Comparison of ENCODE assay signal across 9 cellular contexts in genomic region chr6:37083243-37084138, GRCh38.
DNase-seq lines count a peak whose midpoint lies in the region; ATAC-seq, FAIRE-seq and TF ChIP-seq lines count a peak whose summit lies in the region.
"Had no signal": no experiment of that assay in that cellular context is flagged by ENCODE, and none has a peak within 500 bp of the region (broad histone marks: within the 10 kb centered on the region; RNA-seq: fewer than 3 reads in every experiment).

No MANE protein-coding gene starts in this region.

- no peaks in the 10 kb centered on the region for H3K9me3 Mint-ChIP-seq in osteocyte (ENCODE audit: unreplicated experiment)
- H3K9me3 Mint-ChIP-seq: CD4-positive, CD25-positive, alpha-beta regulatory T cell had no signal

- H3K27me3 ChIP-seq in A673 (replicated peaks; ENCODE audit: insufficient read depth, low read depth, low read length, poor library complexity) (no peaks in the 10 kb centered on the region), bronchial epithelial cell (ENCODE audit: control insufficient read depth, insufficient read depth, low read length) (no peaks in the 10 kb centered on the region), lung (ENCODE audit: control insufficient read depth, insufficient read depth) (no peaks in the 10 kb centered on the region)

- DNase-seq in A673 (ENCODE audit: low spot score): peak; percentile 52
- peak; percentile 89 for DNase-seq in NCI-H1105 (lab: John Stamatoyannopoulos, UW)
- DNase-seq in bronchial epithelial cell (ENCODE audit: low read depth): peak; percentile 96
- peak; percentile 82 for DNase-seq in lung (ENCODE audit: low spot score)
- no peak for DNase-seq in osteocyte (ENCODE audit: extremely low spot score, unreplicated experiment)
- DNase-seq in SW 1271 (lab: John Stamatoyannopoulos, UW): no peak
- DNase-seq in NCI-H187 (lab: John Stamatoyannopoulos, UW): no peak
- DNase-seq: CD4-positive, CD25-positive, alpha-beta regulatory T cell had no signal

- H3K27me3 Mint-ChIP-seq in osteocyte (ENCODE audit: unreplicated experiment): no peaks in the 10 kb centered on the region

- no peaks in the 10 kb centered on the region for H3K36me3 ChIP-seq in A673 (ENCODE audit: insufficient read depth, low read length, poor library complexity, severe bottlenecking)
- no peaks in the 10 kb centered on the region for H3K36me3 ChIP-seq in bronchial epithelial cell (ENCODE audit: control insufficient read depth, insufficient read depth, low read length)
- H3K36me3 ChIP-seq in lung (ENCODE audit: control insufficient read depth in 2 of 2, insufficient read depth in 2 of 2, low read length in 2 of 2): no peaks in the 10 kb centered on the region

- POLR2A ChIA-PET in A673 (lab: Charles Lee; ENCODE audit: low non-redundant PET): no interaction called here

- intact Hi-C loops in A673 (cut with micrococcal nuclease; ENCODE audit: unreplicated experiment): no loop called here

- WGBS in lung, 2 donors: 36 to 54% methylated on average over 14 of the region's 14 CpGs

- H3K4me1 Mint-ChIP-seq in osteocyte (ENCODE audit: unreplicated experiment): peaks cover 12% of the 10 kb centered on the region
- H3K4me1 Mint-ChIP-seq: CD4-positive, CD25-positive, alpha-beta regulatory T cell had no signal

- H3K4me3 ChIP-seq in A673 (ENCODE audit: low read depth, low read length, poor library complexity, severe bottlenecking) (no peak overlapping the region), bronchial epithelial cell (ENCODE audit: low read depth, low read length) (no peak overlapping the region), lung (no peak overlapping the region)

- CTCF ChIA-PET in A673 (lab: Charles Lee): no interaction called here

- ATAC-seq in lung (ENCODE audit: insufficient read depth, low FRiP score) (peak; percentile 88), GM21528 (IDR thresholded peaks at IDR 0.05; ENCODE audit: low FRiP score, unreplicated experiment) (no peak)

- FAIRE-seq in bronchial epithelial cell (lab: Jason Lieb, UNC): peak; percentile 60

- H3K27ac ChIP-seq in A673 (ENCODE audit: low read depth, low read length, poor library complexity, severe bottlenecking) (no peak overlapping the region), lung (ENCODE audit: low read depth in 1 of 2, low read length in 1 of 2) (peak overlapping the region in 1 of 2 donors; percentile 29)

- H3K9me3 ChIP-seq in A673 (ENCODE audit: low read depth, low read length, poor library complexity, severe bottlenecking): no peaks in the 10 kb centered on the region
- H3K9me3 ChIP-seq in lung (ENCODE audit: control insufficient read depth in 2 of 2, insufficient read depth in 1 of 2, low read length in 1 of 2): no peaks in the 10 kb centered on the region

- H3K27ac Mint-ChIP-seq in osteocyte (ENCODE audit: unreplicated experiment): no peak overlapping the region
- H3K27ac Mint-ChIP-seq: CD4-positive, CD25-positive, alpha-beta regulatory T cell had no signal

- TF ChIP-seq CTCF in A673 (conservative IDR thresholded peaks at IDR 0.05; ENCODE audit: low read depth, low read length) (no peak), bronchial epithelial cell (IDR thresholded peaks at IDR 0.05; ENCODE audit: insufficient read depth, low read length, severe bottlenecking) (no peak), lung (IDR thresholded peaks at IDR 0.05; ENCODE audit: control extremely low read depth, extremely low read depth) (no peak), osteocyte (IDR thresholded peaks at IDR 0.05) (no peak)

- no TSS peak for BruUV-seq in A673 (replicated peaks; lab: Mats Ljungman, UMichigan)

- H3K4me1 ChIP-seq in A673 (ENCODE audit: insufficient read depth, low read length, poor library complexity, severe bottlenecking): peaks cover 8% of the 10 kb centered on the region
- H3K4me1 ChIP-seq in lung (ENCODE audit: control insufficient read depth in 2 of 2, insufficient read depth in 2 of 2, low read length in 2 of 2): no peaks in the 10 kb centered on the region

- no peaks in the 10 kb centered on the region for H3K36me3 Mint-ChIP-seq in osteocyte (ENCODE audit: unreplicated experiment)
- H3K36me3 Mint-ChIP-seq: CD4-positive, CD25-positive, alpha-beta regulatory T cell had no signal

- H3K4me3 Mint-ChIP-seq in osteocyte (ENCODE audit: unreplicated experiment): no peak overlapping the region
- H3K4me3 Mint-ChIP-seq: CD4-positive, CD25-positive, alpha-beta regulatory T cell had no signal

Comparison
In these comparisons a context has a peak if more than half of its experiments do, and no peak if none do; other contexts are left out.
1. DNase-seq: peak in A673 (single experiment), NCI-H1105 (single experiment), bronchial epithelial cell (single experiment) and lung (single experiment); none in osteocyte (single experiment), SW 1271 (0 of 2) and NCI-H187 (0 of 2).